Comparison of ENCODE assay signal across 28 cellular contexts in the genomic region with DNA sequence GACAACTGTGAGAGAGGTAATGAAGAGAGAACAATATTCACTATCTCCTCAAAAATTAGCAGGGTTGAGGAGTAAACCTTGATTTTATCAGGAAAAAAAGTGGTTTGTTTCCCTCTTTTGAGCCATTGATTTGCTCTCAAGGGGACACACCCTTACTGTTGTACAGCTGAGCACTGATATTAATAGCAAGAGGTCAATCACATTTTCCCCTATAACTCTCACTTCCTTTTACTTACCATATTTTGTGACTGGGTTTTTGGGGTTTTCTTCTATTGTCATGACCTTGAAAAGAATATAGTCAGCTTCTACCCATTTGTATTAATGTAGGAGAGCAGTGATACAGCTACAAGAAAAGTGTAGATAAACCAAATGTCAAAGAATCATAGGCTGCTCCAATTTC.
DNase-seq lines count a peak whose midpoint lies in the region; ATAC-seq and TF ChIP-seq lines count a peak whose summit lies in the region.
"Had no signal": no experiment of that assay in that cellular context is flagged by ENCODE, and none has a peak within 500 bp of the region (broad histone marks: within the 10 kb centered on the region; RNA-seq: fewer than 3 reads in every experiment).

No MANE protein-coding gene starts in this region.

- peak; percentile 67 for ATAC-seq in GM18909 (IDR thresholded peaks at IDR 0.05; ENCODE audit: poor library complexity, unreplicated experiment)
- ATAC-seq in HG02759 (IDR thresholded peaks at IDR 0.05; ENCODE audit: unreplicated experiment) = peak; percentile 81
- ATAC-seq in HG03469 (IDR thresholded peaks at IDR 0.05; ENCODE audit: unreplicated experiment) = peak; percentile 65
- no peak for ATAC-seq in HG02798 (IDR thresholded peaks at IDR 0.05; ENCODE audit: poor library complexity, unreplicated experiment)
- ATAC-seq: A549, natural killer cell, right lobe of liver had no signal

- H3K4me3 ChIP-seq in GM12864 (ENCODE audit: low read depth, low read length) (no peak overlapping the region), OCI-LY7 (ENCODE audit: low read depth, low read length, poor library complexity, severe bottlenecking) (no peak overlapping the region)
- H3K4me3 ChIP-seq: A549, BLaER1, cardiac muscle cell, PC-9, right lobe of liver, vagina had no signal

- CTCF ChIA-PET in HEK293T (lab: Yijun Ruan, JAX) = no interaction called here
- CTCF ChIA-PET in OCI-LY7 (lab: Charles Lee; ENCODE audit: unreplicated experiment) = no interaction called here
- CTCF ChIA-PET in activated CD4-positive, alpha-beta T cell treated with anti-CD3 and anti-CD28 coated beads, Interleukin-2, amount 10 ng/mL, durations not matched to agents 7 days and 5 days (lab: Charles Lee) = interaction anchor here (0.6 kb wide), 1 partner anchor 15 kb away, joined by 3 read pairs; no protein-coding TSS in a partner anchor

- H3K4me2 ChIP-seq in OCI-LY7 (ENCODE audit: low read length) = no peak overlapping the region
- H3K4me2 ChIP-seq: A549, BLaER1, KMS-11, PC-9 had no signal

- intact Hi-C loops in OCI-LY7 (cut with micrococcal nuclease; ENCODE audit: unreplicated experiment) = no loop called here

- H3K4me3 Mint-ChIP-seq in activated CD4-positive, alpha-beta T cell treated with anti-CD3 and anti-CD28 coated beads, Interleukin-2, amount 10 ng/mL, durations not matched to agents 7 days and 5 days = no peak overlapping the region
- H3K4me3 Mint-ChIP-seq: activated CD4-positive, alpha-beta memory T cell treated with anti-CD3 and anti-CD28 coated beads, Interleukin-2, amount 10 ng/mL, durations not matched to agents 7 days and 5 days; activated naive CD4-positive, alpha-beta T cell treated with anti-CD3 and anti-CD28 coated beads for 36 hours; activated T-cell treated with anti-CD3 and anti-CD28 coated beads, Interleukin-2, amount 50 U/mL, for 24 hours; natural killer cell; T-helper 1 cell treated with Interleukin-12 subunit alpha and Interleukin-12 subunit beta and Interleukin-4 antibody, amounts not matched to agents 30 μg/mL and 1 μg/mL, for 36 hours had no signal

- TF ChIP-seq CTCF in GM12864 (IDR thresholded peaks at IDR 0.05; ENCODE audit: low read depth, low read length, missing control alignments) = no peak
- TF ChIP-seq CTCF in OCI-LY7 (conservative IDR thresholded peaks at IDR 0.05; ENCODE audit: low read length) = no peak

- DNase-seq in GM12864 (ENCODE audit: low read depth) (peak; percentile 3), HEK293T (ENCODE audit: extremely low spot score) (no peak), OCI-LY7 (ENCODE audit: low spot score) (no peak)
- no peak for DNase-seq in activated CD4-positive, alpha-beta T cell treated with anti-CD3 and anti-CD28 coated beads, Interleukin-2, amount 10 ng/mL, durations not matched to agents 7 days and 5 days
- DNase-seq: activated CD4-positive, alpha-beta memory T cell treated with anti-CD3 and anti-CD28 coated beads, Interleukin-2, amount 10 ng/mL, durations not matched to agents 7 days and 5 days; activated naive CD4-positive, alpha-beta T cell treated with anti-CD3 and anti-CD28 coated beads for 36 hours; activated T-cell treated with anti-CD3 and anti-CD28 coated beads, Interleukin-2, amount 50 U/mL, for 24 hours; Caco-2; glutamatergic neuron; MV-4-11; natural killer cell; NCI-H1930; NCI-H345; PC-9; right lobe of liver; SIG-M5 had no signal

- H3K4me1 Mint-ChIP-seq in activated CD4-positive, alpha-beta T cell treated with anti-CD3 and anti-CD28 coated beads, Interleukin-2, amount 10 ng/mL, durations not matched to agents 7 days and 5 days = no peaks in the 10 kb centered on the region
- H3K4me1 Mint-ChIP-seq: activated CD4-positive, alpha-beta memory T cell treated with anti-CD3 and anti-CD28 coated beads, Interleukin-2, amount 10 ng/mL, durations not matched to agents 7 days and 5 days; natural killer cell had no signal

- no peaks in the 10 kb centered on the region for H3K36me3 ChIP-seq in OCI-LY7 (ENCODE audit: insufficient read depth, low read length)
- H3K36me3 ChIP-seq: BLaER1, cardiac muscle cell, right lobe of liver, vagina had no signal

- no peaks in the 10 kb centered on the region for H4K20me1 ChIP-seq in OCI-LY7 (ENCODE audit: insufficient read depth, low read length)
- H4K20me1 ChIP-seq: BLaER1 had no signal

- no peaks in the 10 kb centered on the region for H3K9me3 ChIP-seq in OCI-LY7 (ENCODE audit: low read length)
- H3K9me3 ChIP-seq: A549, BLaER1, Caco-2, right lobe of liver, vagina had no signal

- no peak overlapping the region for H3K27ac Mint-ChIP-seq in activated CD4-positive, alpha-beta T cell treated with anti-CD3 and anti-CD28 coated beads, Interleukin-2, amount 10 ng/mL, durations not matched to agents 7 days and 5 days
- H3K27ac Mint-ChIP-seq: activated CD4-positive, alpha-beta memory T cell treated with anti-CD3 and anti-CD28 coated beads, Interleukin-2, amount 10 ng/mL, durations not matched to agents 7 days and 5 days; activated naive CD4-positive, alpha-beta T cell treated with anti-CD3 and anti-CD28 coated beads for 36 hours; activated T-cell treated with anti-CD3 and anti-CD28 coated beads, Interleukin-2, amount 50 U/mL, for 24 hours; natural killer cell; T-helper 1 cell treated with Interleukin-12 subunit alpha and Interleukin-12 subunit beta and Interleukin-4 antibody, amounts not matched to agents 30 μg/mL and 1 μg/mL, for 36 hours had no signal

- BruUV-seq in OCI-LY7 (replicated peaks; lab: Mats Ljungman, UMichigan) = no TSS peak

- no peaks in the 10 kb centered on the region for H3K79me2 ChIP-seq in OCI-LY7 (ENCODE audit: insufficient read depth, low read depth, low read length)
- H3K79me2 ChIP-seq: parathyroid adenoma had no signal

- H3K36me3 Mint-ChIP-seq in activated CD4-positive, alpha-beta T cell treated with anti-CD3 and anti-CD28 coated beads, Interleukin-2, amount 10 ng/mL, durations not matched to agents 7 days and 5 days (ENCODE audit: low read depth) = no peaks in the 10 kb centered on the region
- H3K36me3 Mint-ChIP-seq: natural killer cell had no signal

- no peaks in the 10 kb centered on the region for H3K4me1 ChIP-seq in OCI-LY7 (ENCODE audit: insufficient read depth, low read length, poor library complexity, severe bottlenecking)
- H3K4me1 ChIP-seq: A549, BLaER1, Caco-2, parathyroid adenoma, right lobe of liver, vagina had no signal

- H3K27me3 Mint-ChIP-seq in activated CD4-positive, alpha-beta T cell treated with anti-CD3 and anti-CD28 coated beads, Interleukin-2, amount 10 ng/mL, durations not matched to agents 7 days and 5 days = no peaks in the 10 kb centered on the region

- no peak overlapping the region for H2AFZ ChIP-seq in OCI-LY7 (ENCODE audit: low read length)
- H2AFZ ChIP-seq: parathyroid adenoma, PC-9 had no signal

- no peak overlapping the region for H3K27ac ChIP-seq in OCI-LY7 (ENCODE audit: low read depth, low read length, poor library complexity, severe bottlenecking)
- H3K27ac ChIP-seq: A549, BLaER1, cardiac muscle cell, KMS-11, parathyroid adenoma, PC-9, right lobe of liver, vagina, VCaP had no signal

- POLR2A ChIA-PET in HEK293T (lab: Yijun Ruan, JAX) = no interaction called here
- POLR2A ChIA-PET in OCI-LY7 (lab: Charles Lee) = no interaction called here
- POLR2A ChIA-PET in activated CD4-positive, alpha-beta T cell treated with anti-CD3 and anti-CD28 coated beads, Interleukin-2, amount 10 ng/mL, durations not matched to agents 7 days and 5 days (lab: Charles Lee) = no interaction called here

- no peaks in the 10 kb centered on the region for H3K9me3 Mint-ChIP-seq in activated CD4-positive, alpha-beta T cell treated with anti-CD3 and anti-CD28 coated beads, Interleukin-2, amount 10 ng/mL, durations not matched to agents 7 days and 5 days
- H3K9me3 Mint-ChIP-seq: activated CD4-positive, alpha-beta memory T cell treated with anti-CD3 and anti-CD28 coated beads, Interleukin-2, amount 10 ng/mL, durations not matched to agents 7 days and 5 days; activated naive CD4-positive, alpha-beta T cell treated with anti-CD3 and anti-CD28 coated beads for 36 hours; activated T-cell treated with anti-CD3 and anti-CD28 coated beads, Interleukin-2, amount 50 U/mL, for 24 hours; natural killer cell; T-helper 1 cell treated with Interleukin-12 subunit alpha and Interleukin-12 subunit beta and Interleukin-4 antibody, amounts not matched to agents 30 μg/mL and 1 μg/mL, for 36 hours had no signal

- no peaks in the 10 kb centered on the region for H3K9me2 ChIP-seq in OCI-LY7 (ENCODE audit: insufficient read depth, low read length)

TF ChIP-seq in HEK293T, 16 proteins besides CTCF, POLR2A, EP300 and RAD21:
- TF ChIP-seq L3MBTL2 (conservative IDR thresholded peaks at IDR 0.05) = no peak
- TF ChIP-seq ARNT (IDR thresholded peaks at IDR 0.05) = no peak
- no peak for TF ChIP-seq ZNF384 (IDR thresholded peaks at IDR 0.05)
